Comparison of ENCODE assay signal across 10 cellular contexts in the genomic region with DNA sequence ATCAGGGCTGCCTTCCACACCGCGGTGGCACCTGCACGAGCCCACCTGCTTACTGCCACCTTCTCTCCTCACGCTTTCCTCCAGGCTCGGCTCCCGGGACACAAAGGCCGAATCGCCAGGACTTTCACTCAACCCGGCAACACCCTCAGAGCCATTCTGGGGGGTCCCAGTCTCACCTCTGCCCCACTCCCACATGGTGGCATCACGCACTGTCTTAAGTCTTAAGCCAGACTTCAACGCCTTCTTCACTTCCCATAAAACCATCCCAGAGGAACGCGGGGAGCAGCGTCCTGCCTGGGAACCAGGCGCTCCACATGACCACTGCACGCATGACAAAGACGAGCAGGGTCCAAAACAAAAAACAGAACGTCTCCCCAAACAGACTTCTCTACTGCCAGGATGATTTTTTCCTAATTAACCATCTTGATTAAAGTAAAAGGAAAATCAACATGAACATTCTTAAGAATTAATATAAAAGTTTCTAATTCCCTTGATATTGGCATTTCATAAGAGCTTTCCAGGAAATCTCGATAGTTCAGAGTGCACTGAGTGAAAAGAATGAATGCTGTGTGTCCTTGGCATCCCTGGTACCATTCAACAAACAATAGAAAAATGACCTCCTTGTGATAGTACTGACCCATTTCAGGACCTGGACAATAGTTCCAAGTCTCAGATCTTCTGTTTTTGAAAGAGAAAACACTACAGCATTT. TPM values are rescaled to one million over a fixed set of nuclear protein-coding genes. Genes with fewer than 3 reads are reported as not detected.
A peak's percentile ranks its signal among the peaks of the same experiment; 100 is the strongest.
DNase-seq lines count a peak whose midpoint lies in the region; ATAC-seq, FAIRE-seq and TF ChIP-seq lines count a peak whose summit lies in the region.
"Had no signal": no experiment of that assay in that cellular context is flagged by ENCODE, and none has a peak within 500 bp of the region (broad histone marks: within the 10 kb centered on the region; RNA-seq: fewer than 3 reads in every experiment).

No MANE protein-coding gene starts in this region.

- H3K4me1 ChIP-seq in DND-41 (ENCODE audit: insufficient read depth, low read length) (peaks cover 47% of the 10 kb centered on the region), small intestine (ENCODE audit: control insufficient read depth in 2 of 2, insufficient read depth in 1 of 2, low read depth in 1 of 2, low read length in 1 of 2) (peaks cover 14 to 20% of the 10 kb centered on the region in 2 donors)

- H3K36me3 ChIP-seq in DND-41 (ENCODE audit: insufficient read depth, low read length): peaks cover 37% of the 10 kb centered on the region
- H3K36me3 ChIP-seq in small intestine (ENCODE audit: control insufficient read depth in 2 of 2, insufficient read depth in 2 of 2, low read length in 2 of 2): no peaks in the 10 kb centered on the region

- peaks cover 58% of the 10 kb centered on the region for H4K20me1 ChIP-seq in DND-41 (ENCODE audit: insufficient read depth, low read length)

- TF ChIP-seq CTCF in DND-41 (IDR thresholded peaks at IDR 0.05; ENCODE audit: borderline replicate concordance, extremely low read depth, low read length, poor library complexity, severe bottlenecking) (no peak), VCaP (conservative IDR thresholded peaks at IDR 0.05) (no peak)

- H3K4me2 ChIP-seq in DND-41 (ENCODE audit: insufficient read depth, low read length): peak overlapping the region; percentile 90

- H2AFZ ChIP-seq in DND-41 (ENCODE audit: low read depth, low read length): no peak overlapping the region

- no peak overlapping the region for H3K9ac ChIP-seq in DND-41 (ENCODE audit: low read depth, low read length)

- H3K9me3 ChIP-seq in DND-41 (ENCODE audit: insufficient read depth, low read length, severe bottlenecking) (no peaks in the 10 kb centered on the region), small intestine (ENCODE audit: control insufficient read depth, low read depth) (no peaks in the 10 kb centered on the region)

- ATAC-seq in DND-41 (ENCODE audit: insufficient read depth, low read depth): no peak
- ATAC-seq in HG02870 (IDR thresholded peaks at IDR 0.05; ENCODE audit: unreplicated experiment): no peak

- H3K27ac ChIP-seq in DND-41 (ENCODE audit: low read length) (peak overlapping the region; percentile 25; the same call in 1 of the 2 replicates), VCaP (peak overlapping the region; percentile 100), layer of hippocampus (ENCODE audit: low read depth, low read length) (peak overlapping the region; percentile 57), small intestine (ENCODE audit: low read depth in 1 of 2, low read length in 1 of 2) (peak overlapping the region; percentile 14 to 86)

- H3K79me2 ChIP-seq in DND-41 (ENCODE audit: insufficient read depth, low read length): peaks cover 75% of the 10 kb centered on the region

- no peak for FAIRE-seq in small intestine (lab: Jason Lieb, UNC)

- H3K4me3 ChIP-seq in DND-41 (ENCODE audit: low read depth in 1 of 2, low read length in 2 of 2) (peak overlapping the region in 1 of 2 experiments; percentile 100; a peak in 2 of 4 replicates), small intestine (ENCODE audit: low read depth in 1 of 2, low read length in 2 of 2) (no peak overlapping the region)

- no peak for DNase-seq in DND-41
- DNase-seq in small intestine: no peak
- no peak for DNase-seq in Kasumi-1 (lab: John Stamatoyannopoulos, UW)
- DNase-seq in NCI-H2081 (lab: John Stamatoyannopoulos, UW): no peak
- DNase-seq: midbrain; NCI-H1930; stimulated activated CD4-positive, alpha-beta T cell treated with anti-CD3 and anti-CD28 coated beads, Interleukin-12 subunit alpha, Interleukin-12 subunit beta, amount 100 ng/mL, for 4 hours had no signal

- 79 to 83% (median 82%) methylated on average over 19 of the region's 19 CpGs for WGBS in small intestine, 3 donors

- no peaks in the 10 kb centered on the region for H3K27me3 ChIP-seq in DND-41 (ENCODE audit: insufficient read depth, low read length, poor library complexity)
- H3K27me3 ChIP-seq in layer of hippocampus (ENCODE audit: control insufficient read depth, insufficient read depth, low read length): no peaks in the 10 kb centered on the region
- H3K27me3 ChIP-seq in small intestine (ENCODE audit: control insufficient read depth in 2 of 2, insufficient read depth in 2 of 2, low read length in 2 of 2): no peaks in the 10 kb centered on the region

RNA-seq across cellular contexts. Expression of a gene that starts 2.6 kb away (rescaled TPM):
- polyA plus RNA-seq in small intestine: 10 to 100 TPM; 16.8 to 90.5 (median 20.3) TPM

RNA-seq across cellular contexts. Expression of a gene that starts 17.0 kb away (rescaled TPM):
- 10 to 100 TPM in 1 of 3 donors, 1 to 10 TPM in 1, under 1 TPM in 1; 0.67 to 57.4 (median 2.4) TPM for polyA plus RNA-seq in small intestine

RNA-seq across cellular contexts. Expression of a gene that starts 27.2 kb away (rescaled TPM):
- polyA plus RNA-seq in small intestine: 100 to 1,000 TPM; 181 to 326 (median 255) TPM

Comparison
In these comparisons a context has a peak if more than half of its experiments do, and no peak if none do; other contexts are left out.
1. H3K27ac ChIP-seq: peak in every context shown above with its lines; median percentile 100 in VCaP; 57 in layer of hippocampus; 50 in small intestine; 25 in DND-41.